In the genomic region with DNA sequence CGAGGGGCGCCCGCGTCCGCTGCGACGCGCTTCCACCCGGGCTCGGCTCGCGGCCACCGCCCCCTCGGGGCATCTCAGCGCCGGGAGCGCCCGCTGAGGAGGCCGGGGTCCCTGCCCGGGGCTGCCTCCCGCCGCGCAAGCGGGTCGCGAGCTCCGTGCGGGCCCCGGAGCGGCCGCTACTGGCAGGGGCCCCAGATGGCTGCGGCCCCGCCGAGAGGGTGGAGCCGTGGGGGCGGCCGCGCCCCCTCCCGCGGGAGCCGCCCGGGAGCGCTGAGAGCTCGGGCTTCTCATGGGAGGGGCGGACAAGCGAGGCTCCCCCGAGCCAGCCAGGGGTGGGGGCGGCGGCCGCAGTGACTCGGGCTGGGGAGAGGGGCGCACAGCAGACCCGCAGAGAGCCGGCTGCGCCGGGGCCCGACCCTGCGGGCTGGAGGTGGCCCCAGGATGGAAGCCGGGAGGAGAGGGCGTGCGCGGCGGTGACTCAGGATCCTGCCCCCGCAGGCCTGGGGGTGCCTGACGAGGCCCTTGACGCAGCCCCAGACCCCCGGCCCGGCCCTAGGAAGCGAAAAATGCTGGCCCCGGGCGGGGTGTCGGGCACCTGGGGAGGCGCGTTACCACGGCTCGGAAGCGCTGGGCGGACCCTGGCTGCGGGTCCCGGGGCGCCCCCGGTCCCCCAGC, we compare ENCODE assay signal across 8 cellular contexts. TPM values are rescaled to one million over a fixed set of nuclear protein-coding genes. Genes with fewer than 3 reads are reported as not detected.
A peak's percentile ranks its signal among the peaks of the same experiment; 100 is the strongest.
DNase-seq lines count a peak whose midpoint lies in the region; ATAC-seq and TF ChIP-seq lines count a peak whose summit lies in the region.

No MANE protein-coding gene starts in this region.

- peak in 1 of 2 donors; percentile 34 for TF ChIP-seq POLR2A in uterus (IDR thresholded peaks at IDR 0.05)

- H3K4me3 Mint-ChIP-seq in naive B cell = peak overlapping the region in 5 of 8 donors; percentile 29 to 64 (median 42)

- ATAC-seq in Right ventricle myocardium inferior (peak; percentile 58), HG03342 (IDR thresholded peaks at IDR 0.05; ENCODE audit: unreplicated experiment) (peak; percentile 37), naive B cell (ENCODE audit: low read depth in 2 of 2) (peak; percentile 54 to 56), GM18873 (IDR thresholded peaks at IDR 0.05; ENCODE audit: low FRiP score, unreplicated experiment) (no peak)

- no peaks in the 10 kb centered on the region for H3K36me3 Mint-ChIP-seq in naive B cell

- TF ChIP-seq CTCF in epithelial cell of esophagus (IDR thresholded peaks at IDR 0.05; ENCODE audit: insufficient read depth, low read depth, low read length, missing control alignments) (no peak), uterus (IDR thresholded peaks at IDR 0.05) (no peak)

- H3K4me3 ChIP-seq in epithelial cell of esophagus (ENCODE audit: low read length) = peak overlapping the region; percentile 36
- peak overlapping the region; percentile 55 to 97 for H3K4me3 ChIP-seq in uterus

- H3K27ac ChIP-seq in uterus = peak overlapping the region; percentile 96

- H3K36me3 ChIP-seq in uterus = no peaks in the 10 kb centered on the region

- peaks cover 0 to 11% of the 10 kb centered on the region in 2 donors for H3K4me1 ChIP-seq in uterus

- no peak overlapping the region for H3K27ac Mint-ChIP-seq in naive B cell

- peaks cover 8 to 24% (median 14%) of the 10 kb centered on the region in 3 donors for H3K27me3 Mint-ChIP-seq in naive B cell

- intact Hi-C loops in Right ventricle myocardium inferior (cut with DNase I) (loop anchor here (5.0 to 10.0 kb wide), 2 partner anchors 178 to 386 kb away; no protein-coding TSS in a partner anchor), cardiac septum (cut with DNase I) (loop anchor here (2.0 to 10.0 kb wide), 4 partner anchors 43 to 376 kb away; a partner anchor contains a TSS), uterus (cut with DNase I; ENCODE audit: low total_unique reads) (loop anchor here (10.0 kb wide), 2 partner anchors 176 to 376 kb away; no protein-coding TSS in a partner anchor)

- peaks cover 16 to 24% (median 20%) of the 10 kb centered on the region in 3 donors for H3K4me1 Mint-ChIP-seq in naive B cell

- no peaks in the 10 kb centered on the region for H3K27me3 ChIP-seq in uterus

- DNase-seq in Right ventricle myocardium inferior (ENCODE audit: missing footprints) = no peak
- DNase-seq in cardiac septum (ENCODE audit: low spot score) = no peak
- DNase-seq in activated CD4-positive, alpha-beta T cell treated with anti-CD3 and anti-CD28 coated beads for 48 hours = peak; percentile 28
- DNase-seq in epithelial cell of esophagus (ENCODE audit: low read depth) = peak; percentile 51
- peak; percentile 40 for DNase-seq in naive B cell
- DNase-seq in uterus = peak; percentile 55 to 61

- H3K9me3 ChIP-seq in uterus = no peaks in the 10 kb centered on the region

- no peaks in the 10 kb centered on the region for H3K9me3 Mint-ChIP-seq in naive B cell

RNA-seq across cellular contexts. Expression of a gene that starts 0.6 kb away (rescaled TPM):
- 12.6 TPM for total RNA-seq in Right ventricle myocardium inferior
- total RNA-seq in cardiac septum = 14.3 TPM
- polyA plus RNA-seq in naive B cell (ENCODE audit: low read depth in 6 of 6) = under 1 TPM in 5 of 6 donors, not detected in 1; 0.09 to 0.44 (median 0.23) TPM
- 10 to 100 TPM; 19.7 to 61.5 (median 48.4) TPM for total RNA-seq in uterus

RNA-seq across cellular contexts. Expression of a gene that starts 44.1 kb away (rescaled TPM):
- 11.9 TPM for total RNA-seq in Right ventricle myocardium inferior
- total RNA-seq in cardiac septum = 14.0 TPM
- under 1 TPM; 0.24 to 0.78 (median 0.60) TPM for polyA plus RNA-seq in naive B cell (ENCODE audit: low read depth in 6 of 6)
- 10 to 100 TPM in 2 of 4 donors, 1 to 10 TPM in 2; 1.3 to 28.7 (median 10.6) TPM for total RNA-seq in uterus

Comparison
In these comparisons a context has a peak if more than half of its experiments do, and no peak if none do; other contexts are left out.
1. DNase-seq: peak in activated CD4-positive, alpha-beta T cell treated with anti-CD3 and anti-CD28 coated beads for 48 hours (single experiment), epithelial cell of esophagus (single experiment), naive B cell (single experiment) and uterus (2 of 2); none in Right ventricle myocardium inferior (single experiment) and cardiac septum (single experiment).